In genomic region chr2:42488297-42488696, GRCh38 we compare ENCODE assay signal across 7 cellular contexts.
"Had no signal": no experiment of that assay in that cellular context is flagged by ENCODE, and none has a peak within 500 bp of the region (broad histone marks: within the 10 kb centered on the region; RNA-seq: fewer than 3 reads in every experiment).

No MANE protein-coding gene starts in this region.

- DNase-seq: GDM1, GF-D8 had no signal

- FAIRE-seq: GM12878, GM12891, GM12892, GM18507, GM19239 had no signal

- ATAC-seq: GM12878 had no signal

- H3K4me3 ChIP-seq: GM12878 had no signal
